ENCODE assay signal across 10 cellular contexts in the genomic region with DNA sequence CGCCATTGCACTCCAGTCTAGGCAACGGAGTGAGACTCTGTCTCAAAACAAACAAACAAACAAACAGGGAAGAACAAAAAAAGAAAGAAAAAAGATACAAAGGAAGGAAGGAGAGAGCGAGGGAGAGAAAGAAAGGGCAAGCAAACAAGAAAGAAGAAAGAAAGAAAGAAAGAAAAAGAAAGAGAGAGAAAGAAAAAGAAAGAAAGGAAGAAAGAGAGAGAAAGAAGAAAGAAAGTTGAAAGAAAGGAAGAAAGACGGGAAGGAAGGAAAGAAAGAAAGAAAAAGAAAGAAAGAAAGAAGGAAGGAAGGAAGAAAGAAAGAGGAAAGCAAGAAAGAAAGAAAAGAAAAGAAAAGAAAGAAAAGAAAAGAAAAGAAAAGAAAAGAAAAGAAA. TPM values are rescaled to one million over a fixed set of nuclear protein-coding genes. Genes with fewer than 3 reads are reported as not detected.
DNase-seq lines count a peak whose midpoint lies in the region; ATAC-seq and TF ChIP-seq lines count a peak whose summit lies in the region.
"Had no signal": no experiment of that assay in that cellular context is flagged by ENCODE, and none has a peak within 500 bp of the region (broad histone marks: within the 10 kb centered on the region; RNA-seq: fewer than 3 reads in every experiment).

No MANE protein-coding gene starts in this region.

- 26% methylated on average over 4 of the region's 4 CpGs for WGBS in SK-N-SH (ENCODE audit: low lambda C conversion rate)
- WGBS in sigmoid colon, 2 donors = 36 to 63% methylated on average over 4 of the region's 4 CpGs
- no CpG with 5 or more reads among the region's 4 CpGs for WGBS in trophoblast cell (ENCODE audit: extremely low coverage, insufficient coverage, insufficient read length)

- DNase-seq in SK-N-SH (no peak), sigmoid colon (no peak), trophoblast cell (no peak), SIG-M5 (lab: John Stamatoyannopoulos, UW) (no peak), epidermal melanocyte (ENCODE audit: insufficient read length, low spot score) (no peak)

- no peak overlapping the region for H4K8ac ChIP-seq in trophoblast cell (ENCODE audit: low read depth, low read length)

- POLR2A ChIA-PET in SK-N-SH (lab: Yijun Ruan, JAX) = interaction anchor here (0.7 to 1.3 kb wide), 2 partner anchors 76 to 85 kb away, joined by 3 to 6 read pairs; a partner anchor contains a TSS

- no peak overlapping the region for H2AK5ac ChIP-seq in trophoblast cell (ENCODE audit: low read length)

- ATAC-seq in SK-N-SH treated with all-trans-retinoic acid at 6 μM for 48 hours = no peak

- H4K20me1 ChIP-seq in SK-N-SH (ENCODE audit: insufficient read depth) (no peaks in the 10 kb centered on the region), OCI-LY1 (ENCODE audit: insufficient read depth, low read length) (no peaks in the 10 kb centered on the region)

- H3K27ac ChIP-seq in SK-N-SH (ENCODE audit: low read depth in 2 of 2, low read length in 1 of 2) = no peak overlapping the region
- H3K27ac ChIP-seq in OCI-LY1 (ENCODE audit: low read depth, low read length, poor library complexity, severe bottlenecking) = no peak overlapping the region
- H3K27ac ChIP-seq in sigmoid colon = peak overlapping the region in 1 of 4 donors; percentile 72
- H3K27ac ChIP-seq in trophoblast cell (ENCODE audit: low read depth, low read length) = no peak overlapping the region

- H3K79me1 ChIP-seq in trophoblast cell (ENCODE audit: low read length) = no peaks in the 10 kb centered on the region

- intact Hi-C loops in sigmoid colon (cut with DNase I) = loop anchor here (1.0 to 2.0 kb wide), 2 partner anchors 50 to 82 kb away; a partner anchor contains a TSS

- H4K12ac ChIP-seq in trophoblast cell (ENCODE audit: low read depth, low read length) = no peak overlapping the region

- H4K91ac ChIP-seq in trophoblast cell (ENCODE audit: low read depth, low read length) = no peak overlapping the region

- no peak overlapping the region for H2BK12ac ChIP-seq in trophoblast cell (ENCODE audit: low read length)

- TF ChIP-seq CTCF in SK-N-SH (IDR thresholded peaks at IDR 0.05) (no peak), OCI-LY1 (IDR thresholded peaks at IDR 0.05; ENCODE audit: low read length) (no peak), sigmoid colon (IDR thresholded peaks at IDR 0.05) (no peak)

- TF ChIP-seq EP300 in SK-N-SH (IDR thresholded peaks at IDR 0.05; ENCODE audit: borderline replicate concordance in 1 of 2, low read depth in 1 of 2, low read length in 1 of 2) = no peak
- TF ChIP-seq EP300 in sigmoid colon (IDR thresholded peaks at IDR 0.05) = no peak

- H3F3A ChIP-seq in SK-N-SH (replicated peaks; ENCODE audit: insufficient read depth) (peaks cover 5% of the 10 kb centered on the region), OCI-LY1 (ENCODE audit: insufficient read depth, low read length) (no peaks in the 10 kb centered on the region)

- no peak overlapping the region for H3K14ac ChIP-seq in trophoblast cell (ENCODE audit: low read length)

- no peak overlapping the region for H3K4ac ChIP-seq in trophoblast cell (ENCODE audit: low read depth, low read length)

- no peaks in the 10 kb centered on the region for H3K27me3 ChIP-seq in SK-N-SH (ENCODE audit: insufficient read depth)
- H3K27me3 ChIP-seq in OCI-LY1 (ENCODE audit: insufficient read depth, low read length) = no peaks in the 10 kb centered on the region; the same call in 1 of the 2 replicates
- no peaks in the 10 kb centered on the region for H3K27me3 ChIP-seq in endocrine pancreas (ENCODE audit: control insufficient read depth, insufficient read depth, low read length)
- no peaks in the 10 kb centered on the region for H3K27me3 ChIP-seq in sigmoid colon
- H3K27me3 ChIP-seq in trophoblast cell (ENCODE audit: insufficient read depth, low read length) = no peaks in the 10 kb centered on the region

- H3K4me1 ChIP-seq in SK-N-SH (ENCODE audit: control insufficient read depth in 1 of 2, insufficient read depth in 2 of 2, low read depth in 1 of 2, low read length in 1 of 2) (peaks cover 0 to 2% of the 10 kb centered on the region in 2 experiments; a peak in 1 of 4 replicates), OCI-LY1 (ENCODE audit: insufficient read depth, low read length, severe bottlenecking) (peaks cover 5% of the 10 kb centered on the region), endocrine pancreas (ENCODE audit: control insufficient read depth, insufficient read depth, low read length) (peaks cover 14% of the 10 kb centered on the region), sigmoid colon (peaks cover 0 to 6% (median 2%) of the 10 kb centered on the region in 4 donors), trophoblast cell (ENCODE audit: control insufficient read depth in 1 of 2, insufficient read depth in 2 of 2, low read length in 2 of 2) (no peaks in the 10 kb centered on the region)

- no peaks in the 10 kb centered on the region for H3K9me2 ChIP-seq in SK-N-SH
- no peaks in the 10 kb centered on the region for H3K9me2 ChIP-seq in OCI-LY1 (ENCODE audit: low read depth, low read length)

- no peak overlapping the region for H3K4me3 ChIP-seq in SK-N-SH (ENCODE audit: low read depth in 2 of 2, low read length in 1 of 2)
- peak overlapping the region; percentile 61 for H3K4me3 ChIP-seq in OCI-LY1 (ENCODE audit: low read depth, low read length, poor library complexity, severe bottlenecking)
- peak overlapping the region; percentile 29 for H3K4me3 ChIP-seq in endocrine pancreas (ENCODE audit: control insufficient read depth, insufficient read depth, low read length)
- peak overlapping the region in 3 of 4 donors; percentile 51 to 60 (median 58) for H3K4me3 ChIP-seq in sigmoid colon
- H3K4me3 ChIP-seq in trophoblast cell (ENCODE audit: low read depth, low read length) = no peak overlapping the region

- H3K4me2 ChIP-seq in SK-N-SH (peak overlapping the region; percentile 81; the same call in 1 of the 2 replicates), OCI-LY1 (ENCODE audit: low read length) (peak overlapping the region; percentile 71), trophoblast cell (ENCODE audit: low read length) (no peak overlapping the region)

- no peak overlapping the region for H3K18ac ChIP-seq in trophoblast cell (ENCODE audit: low read length)

- no peak overlapping the region for H2BK120ac ChIP-seq in trophoblast cell (ENCODE audit: insufficient read depth, low read length, poor library complexity)

- CTCF ChIA-PET in SK-N-SH (lab: Yijun Ruan, JAX) = interaction anchor here (0.6 to 3.5 kb wide), 43 partner anchors 8 to 270 kb away, joined by 3 to 50 read pairs (median 6); a partner anchor contains a TSS

- no peak for TF ChIP-seq RAD21 in SK-N-SH (IDR thresholded peaks at IDR 0.05; ENCODE audit: low read length)

- H3K79me2 ChIP-seq in SK-N-SH (ENCODE audit: insufficient read depth) = no peaks in the 10 kb centered on the region
- no peaks in the 10 kb centered on the region for H3K79me2 ChIP-seq in OCI-LY1 (ENCODE audit: insufficient read depth, low read length)
- no peaks in the 10 kb centered on the region for H3K79me2 ChIP-seq in trophoblast cell (ENCODE audit: control insufficient read depth, insufficient read depth, low read length, poor library complexity)

- H2AFZ ChIP-seq in SK-N-SH (ENCODE audit: low read depth) = peak overlapping the region; percentile 85
- H2AFZ ChIP-seq in OCI-LY1 (ENCODE audit: low read length) = no peak overlapping the region
- H2AFZ ChIP-seq in trophoblast cell (ENCODE audit: insufficient read depth, low read length, poor library complexity) = no peak overlapping the region

- H3K36me3 ChIP-seq in SK-N-SH (replicated peaks in 1 of 2; ENCODE audit: control insufficient read depth in 1 of 2, insufficient read depth in 2 of 2, low read length in 1 of 2) (no peaks in the 10 kb centered on the region), OCI-LY1 (ENCODE audit: insufficient read depth, low read length) (no peaks in the 10 kb centered on the region), endocrine pancreas (ENCODE audit: control insufficient read depth, insufficient read depth, low read length) (no peaks in the 10 kb centered on the region), sigmoid colon (no peaks in the 10 kb centered on the region), trophoblast cell (ENCODE audit: control insufficient read depth in 1 of 2, insufficient read depth in 2 of 2, low read length in 2 of 2) (no peaks in the 10 kb centered on the region)

- no peak overlapping the region for H3K9ac ChIP-seq in SK-N-SH
- no peak overlapping the region for H3K9ac ChIP-seq in OCI-LY1 (ENCODE audit: low read length)
- no peak overlapping the region for H3K9ac ChIP-seq in endocrine pancreas (ENCODE audit: control insufficient read depth, insufficient read depth, low read length)
- H3K9ac ChIP-seq in trophoblast cell (ENCODE audit: low read length) = no peak overlapping the region

- H3K9me3 ChIP-seq in SK-N-SH (no peaks in the 10 kb centered on the region), OCI-LY1 (ENCODE audit: low read length) (no peaks in the 10 kb centered on the region), endocrine pancreas (ENCODE audit: control insufficient read depth, low read length) (no peaks in the 10 kb centered on the region), sigmoid colon (no peaks in the 10 kb centered on the region), trophoblast cell (ENCODE audit: insufficient read depth, low read depth, low read length) (peaks cover 5% of the 10 kb centered on the region)

- no peak overlapping the region for H2BK5ac ChIP-seq in trophoblast cell (ENCODE audit: low read depth, low read length, poor library complexity)

- TF ChIP-seq POLR2A in sigmoid colon (IDR thresholded peaks at IDR 0.05) = no peak

- no peak overlapping the region for H3K23ac ChIP-seq in trophoblast cell (ENCODE audit: low read length)

TF ChIP-seq in SK-N-SH, 30 proteins besides CTCF, POLR2A, EP300 and RAD21 (continues in another document):
- TF ChIP-seq RFX5 (IDR thresholded peaks at IDR 0.05; ENCODE audit: low read length) = no peak

TF ChIP-seq in SK-N-SH treated with all-trans-retinoic acid at 6 μM for 48 hours, 23 proteins besides CTCF, POLR2A, EP300 and RAD21 (continues in another document):
- TF ChIP-seq ESRRG (CRISPR knock-in tag; IDR thresholded peaks at IDR 0.05) (no peak), ARNTL (CRISPR knock-in tag; IDR thresholded peaks at IDR 0.05; ENCODE audit: borderline replicate concordance, low read depth) (no peak)

RNA-seq across cellular contexts. Expression of a gene that starts 13.1 kb away (rescaled TPM):
- not detected in 2 replicates for polyA plus RNA-seq in SK-N-SH (2012; rRNA removed)
- polyA plus RNA-seq in SK-N-SH (2012; cell fraction: cytosol; rRNA removed) = not detected in 2 replicates
- polyA plus RNA-seq in SK-N-SH (2012; cell fraction: nucleus; rRNA removed) = not detected in 2 replicates
- total RNA-seq in sigmoid colon = under 1 TPM in 2 of 4 donors, not detected in 2; 0.82 to 0.83 TPM
- polyA plus RNA-seq in sigmoid colon = 10 to 100 TPM in 1 of 3 donors, 1 to 10 TPM in 2; 1.1 to 40.5 (median 9.6) TPM
- polyA plus RNA-seq in trophoblast cell (2013) = not detected in 2 replicates
- total RNA-seq: T-helper 1 cell treated with Interleukin-12 subunit alpha and Interleukin-12 subunit beta and Interleukin-4 antibody, amounts not matched to agents 30 ng/mL and 1 ng/mL, for 36 hours; temporal lobe had no signal

RNA-seq across cellular contexts. Expression of a gene that starts 50.0 kb away (rescaled TPM):
- polyA plus RNA-seq in SK-N-SH (2012; rRNA removed) = 2.9 and 3.4 TPM in 2 replicates
- polyA plus RNA-seq in SK-N-SH (2012; cell fraction: cytosol; rRNA removed) = 3.5 and 4.1 TPM in 2 replicates
- 4.0 and 10.6 TPM in 2 replicates for polyA plus RNA-seq in SK-N-SH (2012; cell fraction: nucleus; rRNA removed)
- 10 to 100 TPM; 21.2 to 26.0 (median 24.1) TPM for total RNA-seq in sigmoid colon
- 1 to 10 TPM; 5.3 to 7.2 (median 6.9) TPM for polyA plus RNA-seq in sigmoid colon
- 7.7 and 8.2 TPM in 2 replicates for polyA plus RNA-seq in trophoblast cell (2013)

RNA-seq across cellular contexts. Expression of a gene that starts 50.3 kb away (rescaled TPM):
- polyA plus RNA-seq in SK-N-SH (2012; rRNA removed) = 6.3 and 8.6 TPM in 2 replicates
- 10.9 and 15.2 TPM in 2 replicates for polyA plus RNA-seq in SK-N-SH (2012; cell fraction: cytosol; rRNA removed)
- 1.8 and 3.9 TPM in 2 replicates for polyA plus RNA-seq in SK-N-SH (2012; cell fraction: nucleus; rRNA removed)
- 10 to 100 TPM; 10.0 to 15.3 (median 12.3) TPM for total RNA-seq in sigmoid colon
- polyA plus RNA-seq in sigmoid colon = 1 to 10 TPM; 5.4 to 9.0 (median 9.0) TPM
- 10.1 and 10.3 TPM in 2 replicates for polyA plus RNA-seq in trophoblast cell (2013)

Comparison
In these comparisons a context has a peak if more than half of its experiments do, and no peak if none do; other contexts are left out.
1. H3K4me3 ChIP-seq: peak in OCI-LY1 (single experiment), endocrine pancreas (single experiment) and sigmoid colon (3 of 4); none in SK-N-SH (0 of 2) and trophoblast cell (single experiment).